In the genomic region with DNA sequence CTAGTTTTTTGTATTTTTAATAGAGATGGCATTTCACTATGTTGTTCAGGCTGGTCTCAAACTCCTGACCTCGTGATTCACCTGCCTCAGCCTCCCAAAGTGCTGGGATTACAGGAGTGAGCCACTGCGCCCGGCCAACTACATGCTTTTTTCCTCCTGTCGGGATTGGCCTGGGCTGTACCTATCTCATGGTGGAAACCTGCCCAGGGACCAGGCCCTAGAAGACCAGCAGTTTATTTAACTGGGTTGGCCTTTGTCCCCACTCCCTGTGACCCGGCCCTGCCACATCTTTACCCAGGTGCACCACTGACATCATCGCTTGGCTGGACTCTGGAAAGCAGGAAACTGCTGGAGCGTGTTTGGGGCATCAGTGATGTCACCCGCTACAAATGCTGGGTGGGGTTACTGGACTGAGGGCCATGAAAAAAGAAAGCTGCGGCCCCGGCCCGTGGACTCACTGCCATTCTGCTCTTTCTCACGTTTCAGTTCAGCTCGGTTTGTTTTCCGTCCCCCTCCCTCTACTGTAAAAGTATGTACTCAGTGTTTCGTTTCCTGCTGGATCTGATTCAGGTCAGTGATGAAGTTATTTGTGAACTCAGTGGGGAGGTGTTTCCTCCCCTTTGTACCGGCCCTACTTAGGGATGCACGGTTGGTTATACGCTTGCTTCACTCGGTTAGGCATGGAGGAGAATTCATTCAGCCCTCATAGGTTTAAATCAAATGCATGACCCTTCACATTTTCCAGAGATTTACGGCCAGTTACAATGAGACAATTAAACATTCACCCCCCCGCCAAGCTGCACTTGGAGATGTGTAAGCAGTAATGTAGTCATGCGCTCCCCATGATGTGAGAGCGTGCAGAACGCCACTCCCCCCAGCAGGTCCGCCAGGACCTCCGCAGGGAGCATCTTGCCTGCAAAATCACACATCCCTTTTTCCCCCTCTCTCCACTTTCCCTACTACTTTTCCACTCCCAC, we compare ENCODE assay signal across 8 cellular contexts.
A peak's percentile ranks its signal among the peaks of the same experiment; 100 is the strongest.
DNase-seq lines count a peak whose midpoint lies in the region; ATAC-seq and TF ChIP-seq lines count a peak whose summit lies in the region.

No MANE protein-coding gene starts in this region.

- no peaks in the 10 kb centered on the region for H3K9me3 ChIP-seq in skeletal muscle satellite cell (replicated peaks; ENCODE audit: low read length)

- H3K36me3 ChIP-seq in skeletal muscle satellite cell (ENCODE audit: insufficient read depth, low read length): peaks cover 3% of the 10 kb centered on the region

- peak overlapping the region; percentile 77 for H3K9ac ChIP-seq in skeletal muscle satellite cell (ENCODE audit: low read depth, low read length)

- no peaks in the 10 kb centered on the region for H3K27me3 ChIP-seq in skeletal muscle satellite cell (ENCODE audit: control insufficient read depth, insufficient read depth, low read length)

- ATAC-seq in SK-N-SH treated with all-trans-retinoic acid at 6 μM for 48 hours: peak; percentile 45
- no peak for ATAC-seq in left ventricle myocardium superior

- no peak overlapping the region for H3K4me3 ChIP-seq in skeletal muscle satellite cell (ENCODE audit: low read length)

- H3K4me1 ChIP-seq in skeletal muscle satellite cell (ENCODE audit: control insufficient read depth, insufficient read depth, low read length): peaks cover 60% of the 10 kb centered on the region

- intact Hi-C loops in left ventricle myocardium superior (cut with micrococcal nuclease): no loop called here

- peak overlapping the region; percentile 8 for H3K4me2 ChIP-seq in skeletal muscle satellite cell (ENCODE audit: low read length)

- peak; percentile 91 for DNase-seq in HK-2 (ENCODE audit: unreplicated experiment)
- peak; percentile 59 for DNase-seq in left ventricle myocardium superior
- no peak for DNase-seq in medulla oblongata (ENCODE audit: extremely low spot score)
- DNase-seq in occipital lobe (lab: John Stamatoyannopoulos, UW): no peak
- DNase-seq in activated CD4-positive, alpha-beta T cell treated with anti-CD3 and anti-CD28 coated beads for 48 hours: no peak
- DNase-seq in D341Med (ENCODE audit: low spot score): no peak

TF ChIP-seq in SK-N-SH treated with all-trans-retinoic acid at 6 μM for 48 hours, 23 proteins besides CTCF, POLR2A, EP300 and RAD21 (continues in another document):
- TF ChIP-seq, protein P1, sequence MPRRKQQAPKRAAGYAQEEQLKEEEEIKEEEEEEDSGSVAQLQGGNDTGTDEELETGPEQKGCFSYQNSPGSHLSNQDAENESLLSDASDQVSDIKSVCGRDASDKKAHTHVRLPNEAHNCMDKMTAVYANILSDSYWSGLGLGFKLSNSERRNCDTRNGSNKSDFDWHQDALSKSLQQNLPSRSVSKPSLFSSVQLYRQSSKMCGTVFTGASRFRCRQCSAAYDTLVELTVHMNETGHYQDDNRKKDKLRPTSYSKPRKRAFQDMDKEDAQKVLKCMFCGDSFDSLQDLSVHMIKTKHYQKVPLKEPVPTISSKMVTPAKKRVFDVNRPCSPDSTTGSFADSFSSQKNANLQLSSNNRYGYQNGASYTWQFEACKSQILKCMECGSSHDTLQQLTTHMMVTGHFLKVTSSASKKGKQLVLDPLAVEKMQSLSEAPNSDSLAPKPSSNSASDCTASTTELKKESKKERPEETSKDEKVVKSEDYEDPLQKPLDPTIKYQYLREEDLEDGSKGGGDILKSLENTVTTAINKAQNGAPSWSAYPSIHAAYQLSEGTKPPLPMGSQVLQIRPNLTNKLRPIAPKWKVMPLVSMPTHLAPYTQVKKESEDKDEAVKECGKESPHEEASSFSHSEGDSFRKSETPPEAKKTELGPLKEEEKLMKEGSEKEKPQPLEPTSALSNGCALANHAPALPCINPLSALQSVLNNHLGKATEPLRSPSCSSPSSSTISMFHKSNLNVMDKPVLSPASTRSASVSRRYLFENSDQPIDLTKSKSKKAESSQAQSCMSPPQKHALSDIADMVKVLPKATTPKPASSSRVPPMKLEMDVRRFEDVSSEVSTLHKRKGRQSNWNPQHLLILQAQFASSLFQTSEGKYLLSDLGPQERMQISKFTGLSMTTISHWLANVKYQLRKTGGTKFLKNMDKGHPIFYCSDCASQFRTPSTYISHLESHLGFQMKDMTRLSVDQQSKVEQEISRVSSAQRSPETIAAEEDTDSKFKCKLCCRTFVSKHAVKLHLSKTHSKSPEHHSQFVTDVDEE (CRISPR knock-in tag; IDR thresholded peaks at IDR 0.05): no peak
- TF ChIP-seq ESRRG (CRISPR knock-in tag; IDR thresholded peaks at IDR 0.05) (0 out of 2 replicates have a peak, but pooled peaks have one; percentile 19), ZFP3 (CRISPR knock-in tag; IDR thresholded peaks at IDR 0.05) (peak; percentile 26; the same call in 1 of the 2 replicates), BACH2 (CRISPR knock-in tag; IDR thresholded peaks at IDR 0.05; ENCODE audit: borderline replicate concordance) (no peak), GLIS3 (CRISPR knock-in tag; IDR thresholded peaks at IDR 0.05) (no peak), TOX (CRISPR knock-in tag; IDR thresholded peaks at IDR 0.05; ENCODE audit: borderline replicate concordance) (no peak), ZNF8 (CRISPR knock-in tag; IDR thresholded peaks at IDR 0.05) (no peak), RARB (CRISPR knock-in tag; IDR thresholded peaks at IDR 0.05) (peak; percentile 48; the same call in 1 of the 2 replicates), ARNTL (CRISPR knock-in tag; IDR thresholded peaks at IDR 0.05; ENCODE audit: borderline replicate concordance, low read depth) (no peak), ISL1 (CRISPR knock-in tag; IDR thresholded peaks at IDR 0.05) (peak; percentile 7), PPARA (CRISPR knock-in tag; IDR thresholded peaks at IDR 0.05; ENCODE audit: borderline replicate concordance) (no peak), ZNF70 (CRISPR knock-in tag; IDR thresholded peaks at IDR 0.05) (no peak), ZNF565 (CRISPR knock-in tag; conservative IDR thresholded peaks at IDR 0.05; ENCODE audit: low read depth) (no peak), CSDC2 (CRISPR knock-in tag; IDR thresholded peaks at IDR 0.05) (peak; percentile 54; the same call in 1 of the 2 replicates), ZC3H10 (CRISPR knock-in tag; IDR thresholded peaks at IDR 0.05) (no peak)
- TF ChIP-seq, protein P2, sequence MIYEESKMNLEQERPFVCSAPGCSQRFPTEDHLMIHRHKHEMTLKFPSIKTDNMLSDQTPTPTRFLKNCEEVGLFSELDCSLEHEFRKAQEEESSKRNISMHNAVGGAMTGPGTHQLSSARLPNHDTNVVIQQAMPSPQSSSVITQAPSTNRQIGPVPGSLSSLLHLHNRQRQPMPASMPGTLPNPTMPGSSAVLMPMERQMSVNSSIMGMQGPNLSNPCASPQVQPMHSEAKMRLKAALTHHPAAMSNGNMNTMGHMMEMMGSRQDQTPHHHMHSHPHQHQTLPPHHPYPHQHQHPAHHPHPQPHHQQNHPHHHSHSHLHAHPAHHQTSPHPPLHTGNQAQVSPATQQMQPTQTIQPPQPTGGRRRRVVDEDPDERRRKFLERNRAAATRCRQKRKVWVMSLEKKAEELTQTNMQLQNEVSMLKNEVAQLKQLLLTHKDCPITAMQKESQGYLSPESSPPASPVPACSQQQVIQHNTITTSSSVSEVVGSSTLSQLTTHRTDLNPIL (CRISPR knock-in tag; IDR thresholded peaks at IDR 0.05; ENCODE audit: low read depth): no peak
- TF ChIP-seq, protein P3, sequence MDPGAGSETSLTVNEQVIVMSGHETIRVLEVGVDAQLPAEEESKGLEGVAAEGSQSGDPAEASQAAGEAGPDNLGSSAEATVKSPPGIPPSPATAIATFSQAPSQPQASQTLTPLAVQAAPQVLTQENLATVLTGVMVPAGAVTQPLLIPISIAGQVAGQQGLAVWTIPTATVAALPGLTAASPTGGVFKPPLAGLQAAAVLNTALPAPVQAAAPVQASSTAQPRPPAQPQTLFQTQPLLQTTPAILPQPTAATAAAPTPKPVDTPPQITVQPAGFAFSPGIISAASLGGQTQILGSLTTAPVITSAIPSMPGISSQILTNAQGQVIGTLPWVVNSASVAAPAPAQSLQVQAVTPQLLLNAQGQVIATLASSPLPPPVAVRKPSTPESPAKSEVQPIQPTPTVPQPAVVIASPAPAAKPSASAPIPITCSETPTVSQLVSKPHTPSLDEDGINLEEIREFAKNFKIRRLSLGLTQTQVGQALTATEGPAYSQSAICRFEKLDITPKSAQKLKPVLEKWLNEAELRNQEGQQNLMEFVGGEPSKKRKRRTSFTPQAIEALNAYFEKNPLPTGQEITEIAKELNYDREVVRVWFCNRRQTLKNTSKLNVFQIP (CRISPR knock-in tag; IDR thresholded peaks at IDR 0.05; ENCODE audit: borderline replicate concordance, low read depth): no peak
- TF ChIP-seq, protein P4, sequence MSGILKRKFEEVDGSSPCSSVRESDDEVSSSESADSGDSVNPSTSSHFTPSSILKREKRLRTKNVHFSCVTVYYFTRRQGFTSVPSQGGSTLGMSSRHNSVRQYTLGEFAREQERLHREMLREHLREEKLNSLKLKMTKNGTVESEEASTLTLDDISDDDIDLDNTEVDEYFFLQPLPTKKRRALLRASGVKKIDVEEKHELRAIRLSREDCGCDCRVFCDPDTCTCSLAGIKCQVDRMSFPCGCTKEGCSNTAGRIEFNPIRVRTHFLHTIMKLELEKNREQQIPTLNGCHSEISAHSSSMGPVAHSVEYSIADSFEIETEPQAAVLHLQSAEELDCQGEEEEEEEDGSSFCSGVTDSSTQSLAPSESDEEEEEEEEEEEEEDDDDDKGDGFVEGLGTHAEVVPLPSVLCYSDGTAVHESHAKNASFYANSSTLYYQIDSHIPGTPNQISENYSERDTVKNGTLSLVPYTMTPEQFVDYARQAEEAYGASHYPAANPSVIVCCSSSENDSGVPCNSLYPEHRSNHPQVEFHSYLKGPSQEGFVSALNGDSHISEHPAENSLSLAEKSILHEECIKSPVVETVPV (CRISPR knock-in tag; IDR thresholded peaks at IDR 0.05): no peak
- TF ChIP-seq, protein P5, sequence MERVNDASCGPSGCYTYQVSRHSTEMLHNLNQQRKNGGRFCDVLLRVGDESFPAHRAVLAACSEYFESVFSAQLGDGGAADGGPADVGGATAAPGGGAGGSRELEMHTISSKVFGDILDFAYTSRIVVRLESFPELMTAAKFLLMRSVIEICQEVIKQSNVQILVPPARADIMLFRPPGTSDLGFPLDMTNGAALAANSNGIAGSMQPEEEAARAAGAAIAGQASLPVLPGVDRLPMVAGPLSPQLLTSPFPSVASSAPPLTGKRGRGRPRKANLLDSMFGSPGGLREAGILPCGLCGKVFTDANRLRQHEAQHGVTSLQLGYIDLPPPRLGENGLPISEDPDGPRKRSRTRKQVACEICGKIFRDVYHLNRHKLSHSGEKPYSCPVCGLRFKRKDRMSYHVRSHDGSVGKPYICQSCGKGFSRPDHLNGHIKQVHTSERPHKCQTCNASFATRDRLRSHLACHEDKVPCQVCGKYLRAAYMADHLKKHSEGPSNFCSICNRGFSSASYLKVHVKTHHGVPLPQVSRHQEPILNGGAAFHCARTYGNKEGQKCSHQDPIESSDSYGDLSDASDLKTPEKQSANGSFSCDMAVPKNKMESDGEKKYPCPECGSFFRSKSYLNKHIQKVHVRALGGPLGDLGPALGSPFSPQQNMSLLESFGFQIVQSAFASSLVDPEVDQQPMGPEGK (CRISPR knock-in tag; IDR thresholded peaks at IDR 0.05; ENCODE audit: borderline replicate concordance): peak; percentile 48; the same call in 1 of the 2 replicates

Comparison
In these comparisons a context has a peak if more than half of its experiments do, and no peak if none do; other contexts are left out.
1. DNase-seq: peak in HK-2 (single experiment) and left ventricle myocardium superior (single experiment); none in medulla oblongata (single experiment), occipital lobe (single experiment), activated CD4-positive, alpha-beta T cell treated with anti-CD3 and anti-CD28 coated beads for 48 hours (single experiment) and D341Med (single experiment).